In genomic region chr6:4895971-4896370, GRCh38 we compare ENCODE assay signal across 26 cellular contexts.
DNase-seq lines count a peak whose midpoint lies in the region; ATAC-seq and TF ChIP-seq lines count a peak whose summit lies in the region.
"Had no signal": no experiment of that assay in that cellular context is flagged by ENCODE, and none has a peak within 500 bp of the region (broad histone marks: within the 10 kb centered on the region; RNA-seq: fewer than 3 reads in every experiment).

No MANE protein-coding gene starts in this region.

- H3K9me3 ChIP-seq in BLaER1: peaks cover 10% of the 10 kb centered on the region
- peaks cover 19% of the 10 kb centered on the region for H3K9me3 ChIP-seq in mesodermal cell (ENCODE audit: control insufficient read depth, low read length)
- H3K9me3 ChIP-seq: A549, BE2C, MG63 had no signal

- H3K79me2 ChIP-seq in GM23338 (replicated peaks; ENCODE audit: insufficient read depth): peaks cover 82% of the 10 kb centered on the region

- H3K4me2 ChIP-seq in BLaER1 (peak overlapping the region; percentile 75), GM23338 (no peak overlapping the region)
- H3K4me2 ChIP-seq: A549, PC-9 had no signal

- H3K36me3 ChIP-seq in BLaER1 (peaks cover 38% of the 10 kb centered on the region), GM23338 (ENCODE audit: insufficient read depth) (no peaks in the 10 kb centered on the region), mesodermal cell (ENCODE audit: control insufficient read depth, insufficient read depth, low read length) (peaks cover 70% of the 10 kb centered on the region)
- H3K36me3 ChIP-seq: MG63 had no signal

- H2AFZ ChIP-seq in GM23338: no peak overlapping the region
- H2AFZ ChIP-seq: GM23248, PC-9 had no signal

- H3K4me3 ChIP-seq in BLaER1 (peak overlapping the region; percentile 18; the same call in 1 of the 2 replicates), GM23338 (no peak overlapping the region), mesodermal cell (ENCODE audit: extremely low read depth, insufficient read depth, low read length, poor library complexity, severe bottlenecking) (no peak overlapping the region)
- H3K4me3 ChIP-seq: A549, GM23248, K562, MG63, PC-9 had no signal

- H3F3A ChIP-seq in GM23338 (replicated peaks; ENCODE audit: low read depth): peaks cover 13% of the 10 kb centered on the region

- H3K27ac ChIP-seq in BLaER1 (peak overlapping the region; percentile 69), GM23338 (ENCODE audit: low read depth) (peak overlapping the region; percentile 74), mesodermal cell (ENCODE audit: low read depth, low read length, severe bottlenecking) (peak overlapping the region; percentile 45), foreskin keratinocyte (no peak overlapping the region)
- H3K27ac ChIP-seq: A549, GM23248, HL-60, PC-9, RWPE1 had no signal

- TF ChIP-seq CTCF in GM23338 (conservative IDR thresholded peaks at IDR 0.05; ENCODE audit: low read depth in 2 of 2): no peak
- no peak for TF ChIP-seq CTCF in WTC11 (IDR thresholded peaks at IDR 0.05)
- no peak for TF ChIP-seq CTCF in foreskin keratinocyte (conservative IDR thresholded peaks at IDR 0.05)

- H3K9me3 Mint-ChIP-seq in GM23338 (peaks cover 3% of the 10 kb centered on the region; the same call in 1 of the 3 replicates), WTC11 (peaks cover 11% of the 10 kb centered on the region)
- H3K9me3 Mint-ChIP-seq: CD4-positive, alpha-beta T cell had no signal

- no peaks in the 10 kb centered on the region for H3K9me2 ChIP-seq in GM23338 (ENCODE audit: insufficient read depth)

- POLR2A ChIA-PET in WTC11 (lab: Charles Lee): interaction anchor here (0.8 kb wide), 1 partner anchor 11 kb away, joined by 3 read pairs; no protein-coding TSS in a partner anchor

- H4K20me1 ChIP-seq in BLaER1 (peaks cover 12% of the 10 kb centered on the region; the same call in 1 of the 2 replicates), GM23338 (replicated peaks; ENCODE audit: insufficient read depth) (peaks cover 51% of the 10 kb centered on the region)

- H3K36me3 Mint-ChIP-seq in GM23338 (ENCODE audit: low read depth) (peaks cover 80% of the 10 kb centered on the region), WTC11 (peaks cover 66% of the 10 kb centered on the region)

- no peaks in the 10 kb centered on the region for H3K27me3 ChIP-seq in BLaER1
- no peaks in the 10 kb centered on the region for H3K27me3 ChIP-seq in GM23338 (ENCODE audit: insufficient read depth)
- H3K27me3 ChIP-seq in foreskin keratinocyte: no peaks in the 10 kb centered on the region
- H3K27me3 ChIP-seq: BE2C, MG63 had no signal

- H3K27ac Mint-ChIP-seq in GM23338: peak overlapping the region; percentile 90
- H3K27ac Mint-ChIP-seq in WTC11: peak overlapping the region; percentile 59; the same call in 1 of the 2 replicates
- H3K27ac Mint-ChIP-seq: CD4-positive, alpha-beta T cell had no signal

- H3K4me1 ChIP-seq in BLaER1 (peaks cover 92% of the 10 kb centered on the region), GM23338 (ENCODE audit: insufficient read depth) (no peaks in the 10 kb centered on the region), mesodermal cell (ENCODE audit: control insufficient read depth, insufficient read depth, low read length, poor library complexity, severe bottlenecking) (no peaks in the 10 kb centered on the region), foreskin keratinocyte (no peaks in the 10 kb centered on the region)
- H3K4me1 ChIP-seq: A549, BE2C had no signal

- H3K9ac ChIP-seq in BLaER1: peak overlapping the region; percentile 38
- H3K9ac ChIP-seq: GM23248 had no signal

- DNase-seq in GM23338 (ENCODE audit: low spot score) (no peak), WTC11 (ENCODE audit: low spot score) (no peak), hippocampal formation (lab: John Stamatoyannopoulos, UW) (no peak), middle frontal gyrus (ENCODE audit: extremely low spot score, low spot score) (no peak), foreskin keratinocyte (no peak)
- DNase-seq in activated CD8-positive, alpha-beta memory T cell treated with anti-CD3 and anti-CD28 coated beads, Interleukin-2, amount 50 U/mL, for 48 hours: no peak
- DNase-seq: BE2C; CD4-positive, alpha-beta T cell; COR-L47; DMS79; GM23248; HCEC 1CT; MG63; NCI-H1048; NCI-H1417 treated with DMSO at 0.1 percent for 48 hours; NCI-H187; NCI-H748 treated with DMSO at 0.1 percent for 48 hours; PC-9; SHP77 treated with DMSO at 0.1 percent for 48 hours had no signal

- no peak for ATAC-seq in GM23338
- ATAC-seq in WTC11: no peak
- ATAC-seq in foreskin keratinocyte: no peak
- ATAC-seq: A549, HepG2, K562 had no signal

- peaks cover 15% of the 10 kb centered on the region for H3K27me3 Mint-ChIP-seq in GM23338 (ENCODE audit: insufficient read depth, low read depth, poor library complexity)
- no peaks in the 10 kb centered on the region for H3K27me3 Mint-ChIP-seq in WTC11 (ENCODE audit: low read depth)
- H3K27me3 Mint-ChIP-seq: CD4-positive, alpha-beta T cell had no signal

- H3K4me1 Mint-ChIP-seq in GM23338 (peaks cover 24% of the 10 kb centered on the region), WTC11 (peaks cover 28% of the 10 kb centered on the region)

- H3K4me3 Mint-ChIP-seq in GM23338: no peak overlapping the region
- H3K4me3 Mint-ChIP-seq in WTC11: no peak overlapping the region
- H3K4me3 Mint-ChIP-seq: CD4-positive, alpha-beta T cell had no signal

- WGBS in mesodermal cell (ENCODE audit: insufficient coverage in 2 of 2), 2 experiments: 64 to 66% methylated on average over 4 of the region's 5 CpGs

- CTCF ChIA-PET in WTC11 (lab: Charles Lee): interaction anchor here (1.1 to 1.7 kb wide), 3 partner anchors 16 to 135 kb away, joined by 3 to 5 read pairs (median 4); no protein-coding TSS in a partner anchor

TF ChIP-seq in GM23338, 12 proteins besides CTCF, POLR2A, EP300 and RAD21:
- TF ChIP-seq CREB1 (CRISPR knock-in tag; IDR thresholded peaks at IDR 0.05; ENCODE audit: low read depth): no peak

TF ChIP-seq in WTC11, 78 proteins besides CTCF, POLR2A, EP300 and RAD21:
- TF ChIP-seq, protein P1, sequence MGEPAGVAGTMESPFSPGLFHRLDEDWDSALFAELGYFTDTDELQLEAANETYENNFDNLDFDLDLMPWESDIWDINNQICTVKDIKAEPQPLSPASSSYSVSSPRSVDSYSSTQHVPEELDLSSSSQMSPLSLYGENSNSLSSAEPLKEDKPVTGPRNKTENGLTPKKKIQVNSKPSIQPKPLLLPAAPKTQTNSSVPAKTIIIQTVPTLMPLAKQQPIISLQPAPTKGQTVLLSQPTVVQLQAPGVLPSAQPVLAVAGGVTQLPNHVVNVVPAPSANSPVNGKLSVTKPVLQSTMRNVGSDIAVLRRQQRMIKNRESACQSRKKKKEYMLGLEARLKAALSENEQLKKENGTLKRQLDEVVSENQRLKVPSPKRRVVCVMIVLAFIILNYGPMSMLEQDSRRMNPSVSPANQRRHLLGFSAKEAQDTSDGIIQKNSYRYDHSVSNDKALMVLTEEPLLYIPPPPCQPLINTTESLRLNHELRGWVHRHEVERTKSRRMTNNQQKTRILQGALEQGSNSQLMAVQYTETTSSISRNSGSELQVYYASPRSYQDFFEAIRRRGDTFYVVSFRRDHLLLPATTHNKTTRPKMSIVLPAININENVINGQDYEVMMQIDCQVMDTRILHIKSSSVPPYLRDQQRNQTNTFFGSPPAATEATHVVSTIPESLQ (CRISPR knock-in tag; IDR thresholded peaks at IDR 0.05): no peak
- TF ChIP-seq ZNF416 (CRISPR knock-in tag; IDR thresholded peaks at IDR 0.05) (no peak), ZNF671 (CRISPR knock-in tag; IDR thresholded peaks at IDR 0.05) (no peak), IRF1 (CRISPR knock-in tag; IDR thresholded peaks at IDR 0.05) (no peak), NR2C2 (CRISPR knock-in tag; IDR thresholded peaks at IDR 0.05) (no peak)
TF ChIP-seq in WTC11: peak in this region for 0.
